Comparison of ENCODE assay signal across 8 cellular contexts in genomic region chr6:33208089-33208967, GRCh38. TPM values are rescaled to one million over a fixed set of nuclear protein-coding genes. Genes with fewer than 3 reads are reported as not detected.
DNase-seq lines count a peak whose midpoint lies in the region; ATAC-seq and TF ChIP-seq lines count a peak whose summit lies in the region.

Gene RING1, plus strand, starts transcription at chr6:33208500. Its CDS starts 323 bp downstream, at chr6:33208823.

- H4K20me1 ChIP-seq in DND-41 (ENCODE audit: insufficient read depth, low read length) = peaks cover 7% of the 10 kb centered on the region
- H4K20me1 ChIP-seq in smooth muscle cell (ENCODE audit: low read depth) = peaks cover 16% of the 10 kb centered on the region

- H3K4me1 ChIP-seq in DND-41 (ENCODE audit: insufficient read depth, low read length) (peaks cover 49% of the 10 kb centered on the region), HAP-1 (peaks cover 41% of the 10 kb centered on the region), smooth muscle cell (ENCODE audit: low read depth) (peaks cover 39% of the 10 kb centered on the region)

- under 1% methylated on average over 55 of the region's 86 CpGs for WGBS in smooth muscle cell (ENCODE audit: low lambda C conversion rate)

- peak within 1 kb of the TSS; percentile 76 for H3K4me3 ChIP-seq in DND-41 (ENCODE audit: low read depth in 1 of 2, low read length in 2 of 2)
- H3K4me3 ChIP-seq in HAP-1 = peak within 1 kb of the TSS; percentile 93
- H3K4me3 ChIP-seq in cardiac fibroblast (replicated peaks in 1 of 2; ENCODE audit: low read depth in 2 of 2, low read length in 2 of 2) = peak within 1 kb of the TSS; percentile 83 to 89
- H3K4me3 ChIP-seq in smooth muscle cell = peak within 1 kb of the TSS; percentile 83

- H3K79me2 ChIP-seq in DND-41 (ENCODE audit: insufficient read depth, low read length) (peaks cover 17% of the 10 kb centered on the region), smooth muscle cell (ENCODE audit: low read depth) (peaks cover 9% of the 10 kb centered on the region)

- H3K36me3 ChIP-seq in DND-41 (ENCODE audit: insufficient read depth, low read length) (peaks cover 21% of the 10 kb centered on the region), HAP-1 (replicated peaks) (peaks cover 35% of the 10 kb centered on the region), smooth muscle cell (ENCODE audit: low read depth) (no peaks in the 10 kb centered on the region)

- TF ChIP-seq CTCF in DND-41 (IDR thresholded peaks at IDR 0.05; ENCODE audit: borderline replicate concordance, extremely low read depth, low read length, poor library complexity, severe bottlenecking) = no peak
- TF ChIP-seq CTCF in cardiac fibroblast (IDR thresholded peaks at IDR 0.05; ENCODE audit: low read depth, low read length) = no peak
- TF ChIP-seq CTCF in smooth muscle cell (IDR thresholded peaks at IDR 0.05; ENCODE audit: borderline replicate concordance, insufficient read depth, poor library complexity, severe bottlenecking) = no peak

- peak within 1 kb of the TSS; percentile 94 for H3K9ac ChIP-seq in DND-41 (ENCODE audit: low read depth, low read length)
- peak within 1 kb of the TSS; percentile 98 for H3K9ac ChIP-seq in smooth muscle cell (ENCODE audit: low read depth)

- peaks cover 15% of the 10 kb centered on the region for H3F3A ChIP-seq in smooth muscle cell (ENCODE audit: low read depth)

- ATAC-seq in DND-41 (ENCODE audit: insufficient read depth, low read depth) (peak; percentile 63), GM19351 (IDR thresholded peaks at IDR 0.05; ENCODE audit: unreplicated experiment) (no peak)

- DNase-seq in DND-41 (peak; percentile 85), HAP-1 (ENCODE audit: low spot score in 2 of 2) (peak; percentile 41 to 83), NCI-H2171 treated with DMSO at 0.1 percent for 48 hours (lab: John Stamatoyannopoulos, UW) (peak; percentile 81), cardiac fibroblast (ENCODE audit: low read depth in 2 of 2) (peak; percentile 67 to 82), inferior parietal cortex (ENCODE audit: extremely low spot score) (peak; percentile 83), smooth muscle cell (lab: John Stamatoyannopoulos, UW; ENCODE audit: unreplicated experiment) (peak; percentile 62)
- peak; percentile 71 to 86 (median 80) for DNase-seq in activated CD4-positive, CD25-positive, alpha-beta regulatory T cell (lab: John Stamatoyannopoulos, UW)

- H3K9me3 ChIP-seq in DND-41 (ENCODE audit: insufficient read depth, low read length, severe bottlenecking) = no peaks in the 10 kb centered on the region
- no peaks in the 10 kb centered on the region for H3K9me3 ChIP-seq in HAP-1
- no peaks in the 10 kb centered on the region for H3K9me3 ChIP-seq in smooth muscle cell (replicated peaks; ENCODE audit: low read depth)

- H3K27me3 ChIP-seq in DND-41 (ENCODE audit: insufficient read depth, low read length, poor library complexity) (peaks cover 12% of the 10 kb centered on the region), HAP-1 (ENCODE audit: low read depth) (no peaks in the 10 kb centered on the region), smooth muscle cell (ENCODE audit: low read depth) (no peaks in the 10 kb centered on the region)

- H3K4me2 ChIP-seq in DND-41 (ENCODE audit: insufficient read depth, low read length) = peak within 1 kb of the TSS; percentile 88
- peak within 1 kb of the TSS; percentile 95 for H3K4me2 ChIP-seq in smooth muscle cell

- in situ Hi-C loops in HAP-1 (cut with MboI; ENCODE audit: low sequenced_read_pairs) = no loop called here

- peak within 1 kb of the TSS; percentile 88 for H2AFZ ChIP-seq in DND-41 (ENCODE audit: low read depth, low read length)
- peak within 1 kb of the TSS; percentile 45 for H2AFZ ChIP-seq in smooth muscle cell (ENCODE audit: low read depth)

- H3K27ac ChIP-seq in DND-41 (ENCODE audit: low read length) (peak within 1 kb of the TSS; percentile 81), smooth muscle cell (ENCODE audit: low read depth) (peak within 1 kb of the TSS; percentile 94)

RNA-seq across cellular contexts. Expression of gene RING1, which starts in this region (rescaled TPM):
- total RNA-seq in smooth muscle cell = 23.4 and 32.2 TPM in 2 replicates
- polyA plus RNA-seq in smooth muscle cell = 31.6 and 35.1 TPM in 2 replicates
